In the genomic region with DNA sequence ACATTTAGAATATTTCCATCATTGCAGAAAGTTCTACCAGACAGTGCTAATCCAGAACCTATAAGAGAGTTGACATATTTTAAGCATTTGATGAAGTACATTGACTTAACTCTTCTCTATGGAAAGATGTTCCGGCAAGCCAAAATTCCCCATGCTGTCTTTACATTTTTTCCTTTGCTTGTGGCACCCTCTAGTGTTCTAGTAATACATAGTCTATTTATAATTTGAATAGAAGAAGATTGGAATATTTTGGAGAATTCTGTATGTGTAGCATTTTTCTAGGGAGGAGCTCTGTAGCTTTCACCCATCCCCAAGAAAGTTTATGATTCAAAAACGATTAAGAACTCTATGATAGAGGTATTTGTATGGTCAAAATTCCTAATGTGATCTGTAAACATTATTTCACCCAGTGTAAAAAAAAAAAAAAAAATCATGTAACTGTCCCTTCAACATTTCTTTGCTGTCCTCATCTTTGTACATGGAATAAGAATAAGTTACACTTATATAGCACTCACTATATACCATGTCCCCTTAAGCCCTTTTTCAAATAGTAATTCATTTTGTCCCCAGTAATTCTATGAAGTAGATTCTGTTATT, we compare ENCODE assay signal across 8 cellular contexts. TPM values are rescaled to one million over a fixed set of nuclear protein-coding genes. Genes with fewer than 3 reads are reported as not detected.
DNase-seq lines count a peak whose midpoint lies in the region; ATAC-seq, FAIRE-seq and TF ChIP-seq lines count a peak whose summit lies in the region.

No MANE protein-coding gene starts in this region.

- FAIRE-seq in HepG2 (lab: Jason Lieb, UNC) = no peak
- no peak for FAIRE-seq in urothelium cell line (lab: Jason Lieb, UNC)

- no peak overlapping the region for H3K9ac ChIP-seq in HepG2 (ENCODE audit: insufficient read depth, low read depth, low read length)

- WGBS in body of pancreas, 2 donors = 17 to 21% methylated on average over 2 of the region's 2 CpGs
- 33% methylated on average over 2 of the region's 2 CpGs for WGBS in HepG2 (ENCODE audit: low lambda C conversion rate)

- ATAC-seq in body of pancreas (no peak), HepG2 (no peak; the same call in 2 of the 3 replicates), HG03097 (IDR thresholded peaks at IDR 0.05; ENCODE audit: low FRiP score, unreplicated experiment) (no peak)

- H3K27me3 ChIP-seq in body of pancreas (no peaks in the 10 kb centered on the region), HepG2 (ENCODE audit: control insufficient read depth in 1 of 2, insufficient read depth in 2 of 2, low read length in 2 of 2) (no peaks in the 10 kb centered on the region)

- CTCF ChIA-PET in HepG2 (lab: Yijun Ruan, JAX; ENCODE audit: low intra/inter-chr PET ratio, low total read pairs) = interaction anchor here (1.2 to 2.1 kb wide), 3 partner anchors 32 to 302 kb away, joined by 4 to 14 read pairs (median 4); no protein-coding TSS in a partner anchor

- BruUV-seq in HepG2 (replicated peaks; lab: Mats Ljungman, UMichigan) = no TSS peak

- in situ Hi-C loops in HepG2 (cut with HindIII; ENCODE audit: extremely low pct_ligation_motif_present, low pct_unique_long_range_greater_than_20kb) = loop anchor here (25.0 kb wide), 1 partner anchor 282 kb away; no protein-coding TSS in a partner anchor

- H3K9me3 ChIP-seq in body of pancreas (no peaks in the 10 kb centered on the region), HepG2 (ENCODE audit: low read length) (no peaks in the 10 kb centered on the region)

- intact Hi-C loops in body of pancreas (cut with DNase I) = no loop called here
- intact Hi-C loops in HepG2 (cut with micrococcal nuclease; ENCODE audit: unreplicated experiment) = loop anchor here (1.0 to 10.0 kb wide), 3 partner anchors 62 to 280 kb away; no protein-coding TSS in a partner anchor

- no peaks in the 10 kb centered on the region for H3K36me3 ChIP-seq in body of pancreas (replicated peaks in 1 of 2; ENCODE audit: insufficient read depth in 1 of 2, low read depth in 2 of 2)
- 0 out of 5 replicates have a peak, but pooled peaks cover 0 to 1% of the 10 kb centered on the region in 2 experiments for H3K36me3 ChIP-seq in HepG2 (replicated peaks in 1 of 2; ENCODE audit: control insufficient read depth in 1 of 2, insufficient read depth in 2 of 2, low read length in 2 of 2)

- TF ChIP-seq CTCF in body of pancreas (IDR thresholded peaks at IDR 0.05) (peak; percentile 19 to 50 (median 41)), HepG2 (CRISPR knock-in tag; IDR thresholded peaks at IDR 0.05) (peak; percentile 39)

- TF ChIP-seq POLR2A in body of pancreas (IDR thresholded peaks at IDR 0.05) (no peak), HepG2 (IDR thresholded peaks at IDR 0.05; ENCODE audit: insufficient read depth in 1 of 2, low read depth in 2 of 2, low read length in 2 of 2) (no peak)

- peak; percentile 86 for DNase-seq in NCI-H2107 treated with DMSO at 0.1 percent for 48 hours (lab: John Stamatoyannopoulos, UW; ENCODE audit: unreplicated experiment)
- no peak for DNase-seq in NCI-H2107 (lab: John Stamatoyannopoulos, UW)
- peak; percentile 50 for DNase-seq in NCI-H2171 (lab: John Stamatoyannopoulos, UW)
- no peak for DNase-seq in body of pancreas
- peak; percentile 37 for DNase-seq in HepG2 (ENCODE audit: low spot score)
- DNase-seq in GDM1 (lab: John Stamatoyannopoulos, UW) = no peak
- DNase-seq in urothelium cell line (ENCODE audit: low spot score) = no peak

- no peaks in the 10 kb centered on the region for H3K4me1 ChIP-seq in body of pancreas
- no peaks in the 10 kb centered on the region for H3K4me1 ChIP-seq in HepG2 (ENCODE audit: insufficient read depth, low read length)

- H3K27ac ChIP-seq in body of pancreas = no peak overlapping the region
- H3K27ac ChIP-seq in HepG2 (ENCODE audit: extremely low read length, insufficient read depth, low read length) = no peak overlapping the region

- no peak for TF ChIP-seq EP300 in HepG2 (IDR thresholded peaks at IDR 0.05; ENCODE audit: low read depth in 2 of 2, low read length in 2 of 2)
- no peak for TF ChIP-seq EP300 in HepG2 (CRISPR knock-in tag; IDR thresholded peaks at IDR 0.05; ENCODE audit: borderline replicate concordance)

- no peak overlapping the region for H2AFZ ChIP-seq in HepG2 (ENCODE audit: low read length)

- no peak overlapping the region for H3K4me2 ChIP-seq in HepG2 (ENCODE audit: low read depth, low read length)

- H3K4me3 ChIP-seq in body of pancreas = no peak overlapping the region
- H3K4me3 ChIP-seq in HepG2 (replicated peaks in 1 of 3; ENCODE audit: insufficient read depth in 1 of 3, low read depth in 2 of 3, low read length in 3 of 3) = no peak overlapping the region

- TF ChIP-seq RAD21 in HepG2 (CRISPR knock-in tag; IDR thresholded peaks at IDR 0.05) = no peak; the same call in 1 of the 2 replicates

- H3K79me2 ChIP-seq in HepG2 (ENCODE audit: insufficient read depth, low read length) = peaks cover 2% of the 10 kb centered on the region

- POLR2A ChIA-PET in HepG2 (lab: Yijun Ruan, JAX) = interaction anchor here (3.0 kb wide), 1 partner anchor 33 kb away, joined by 6 read pairs; the partner anchor contains the start of gene NRF1

- H4K20me1 ChIP-seq in HepG2 (ENCODE audit: insufficient read depth, low read length) = no peaks in the 10 kb centered on the region

TF ChIP-seq in HepG2, 621 proteins besides CTCF, POLR2A, EP300 and RAD21:
- TF ChIP-seq ZNF569 (CRISPR knock-in tag; IDR thresholded peaks at IDR 0.05; ENCODE audit: borderline replicate concordance) = no peak
- peak; percentile 33; the same call in 1 of the 2 replicates for TF ChIP-seq SMC3 (IDR thresholded peaks at IDR 0.05; ENCODE audit: low read length)
- TF ChIP-seq TARDBP (CRISPR knock-in tag; IDR thresholded peaks at IDR 0.05) = no peak
- no peak for TF ChIP-seq PAWR (CRISPR knock-in tag; IDR thresholded peaks at IDR 0.05; ENCODE audit: borderline replicate concordance)
- no peak for TF ChIP-seq ZNF282 (IDR thresholded peaks at IDR 0.05; ENCODE audit: partially characterized antibody)
- TF ChIP-seq STAG1 (CRISPR knock-in tag; IDR thresholded peaks at IDR 0.05) = peak; percentile 64
- TF ChIP-seq SMAD1 (CRISPR knock-in tag; IDR thresholded peaks at IDR 0.05; ENCODE audit: borderline replicate concordance, low read depth) = no peak
- TF ChIP-seq MTF1 (CRISPR knock-in tag; IDR thresholded peaks at IDR 0.05) = no peak
- TF ChIP-seq, protein P1, sequence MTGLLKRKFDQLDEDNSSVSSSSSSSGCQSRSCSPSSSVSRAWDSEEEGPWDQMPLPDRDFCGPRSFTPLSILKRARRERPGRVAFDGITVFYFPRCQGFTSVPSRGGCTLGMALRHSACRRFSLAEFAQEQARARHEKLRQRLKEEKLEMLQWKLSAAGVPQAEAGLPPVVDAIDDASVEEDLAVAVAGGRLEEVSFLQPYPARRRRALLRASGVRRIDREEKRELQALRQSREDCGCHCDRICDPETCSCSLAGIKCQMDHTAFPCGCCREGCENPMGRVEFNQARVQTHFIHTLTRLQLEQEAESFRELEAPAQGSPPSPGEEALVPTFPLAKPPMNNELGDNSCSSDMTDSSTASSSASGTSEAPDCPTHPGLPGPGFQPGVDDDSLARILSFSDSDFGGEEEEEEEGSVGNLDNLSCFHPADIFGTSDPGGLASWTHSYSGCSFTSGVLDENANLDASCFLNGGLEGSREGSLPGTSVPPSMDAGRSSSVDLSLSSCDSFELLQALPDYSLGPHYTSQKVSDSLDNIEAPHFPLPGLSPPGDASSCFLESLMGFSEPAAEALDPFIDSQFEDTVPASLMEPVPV (CRISPR knock-in tag; IDR thresholded peaks at IDR 0.05) = no peak
TF ChIP-seq in HepG2: peak in this region for 2.

RNA-seq across cellular contexts. Expression of gene NRF1, which starts 33.2 kb away (rescaled TPM):
- 10 to 100 TPM; 10.1 to 11.9 TPM for total RNA-seq in body of pancreas
- 10.1 and 16.2 TPM in 2 replicates for total RNA-seq in HepG2 (2016; rRNA removed; fragmentation: Illumina TruSeq; extraction: Trizol)
- 10.9 TPM in 2 replicates for total RNA-seq in HepG2 (2016; cell fraction: cytosol; rRNA removed; fragmentation: Illumina TruSeq; extraction: Trizol; ENCODE audit: low read depth)
- 10.6 and 17.7 TPM in 2 replicates for total RNA-seq in HepG2 (2016; cell fraction: insoluble cytoplasmic fraction; rRNA removed; fragmentation: Illumina TruSeq; extraction: Trizol)
- total RNA-seq in HepG2 (2016; cell fraction: membrane; rRNA removed; fragmentation: Illumina TruSeq; extraction: Trizol) = 9.0 and 11.3 TPM in 2 replicates
- 17.2 and 20.8 TPM in 2 replicates for total RNA-seq in HepG2 (2016; cell fraction: nucleus; rRNA removed; fragmentation: Illumina TruSeq; extraction: Trizol)
- polyA plus RNA-seq in HepG2 (2011; rRNA removed) = 9.3 and 11.0 TPM in 2 replicates
- polyA plus RNA-seq in HepG2 (2011; cell fraction: cytosol; rRNA removed) = 8.8 and 9.7 TPM in 2 replicates
- 13.7 and 15.4 TPM in 2 replicates for polyA plus RNA-seq in HepG2 (2011; cell fraction: nucleus; rRNA removed)
- 7.3 and 7.6 TPM in 2 replicates for polyA plus RNA-seq in HepG2 (2012)
- 1.5 and 1.6 TPM in 2 replicates for polyA plus RNA-seq in HepG2 (2016; cell fraction: cytosol; fragmentation: Illumina TruSeq; extraction: Trizol; ENCODE audit: low read depth)
- 14.0 and 14.7 TPM in 2 replicates for polyA plus RNA-seq in HepG2 (2016; cell fraction: insoluble cytoplasmic fraction; fragmentation: Illumina TruSeq; extraction: Trizol; ENCODE audit: low read depth)
- polyA plus RNA-seq in HepG2 (2016; cell fraction: membrane; fragmentation: Illumina TruSeq; extraction: Trizol; ENCODE audit: low read depth) = 3.5 and 4.0 TPM in 2 replicates
- polyA plus RNA-seq in HepG2 (2016; cell fraction: nucleus; fragmentation: Illumina TruSeq; extraction: Trizol; ENCODE audit: insufficient read depth, low read depth) = 17.5 and 20.4 TPM in 2 replicates
- polyA minus RNA-seq in HepG2 (2011; rRNA and poly(A)+ RNA removed; ENCODE audit: low replicate concordance) = 33.4 and 59.8 TPM in 2 replicates
- 8.1 and 8.9 TPM in 2 replicates for polyA minus RNA-seq in HepG2 (2011; cell fraction: cytosol; rRNA and poly(A)+ RNA removed)
- polyA minus RNA-seq in HepG2 (2011; cell fraction: nucleus; rRNA and poly(A)+ RNA removed) = 27.0 and 28.1 TPM in 2 replicates

Comparison
In these comparisons a context has a peak if more than half of its experiments do, and no peak if none do; other contexts are left out.
1. DNase-seq: peak in NCI-H2107 treated with DMSO at 0.1 percent for 48 hours (single experiment), NCI-H2171 (single experiment) and HepG2 (single experiment); none in NCI-H2107 (single experiment), body of pancreas (0 of 4), GDM1 (single experiment) and urothelium cell line (single experiment).